9 cellular contexts compared by ENCODE assay signal in the genomic region with DNA sequence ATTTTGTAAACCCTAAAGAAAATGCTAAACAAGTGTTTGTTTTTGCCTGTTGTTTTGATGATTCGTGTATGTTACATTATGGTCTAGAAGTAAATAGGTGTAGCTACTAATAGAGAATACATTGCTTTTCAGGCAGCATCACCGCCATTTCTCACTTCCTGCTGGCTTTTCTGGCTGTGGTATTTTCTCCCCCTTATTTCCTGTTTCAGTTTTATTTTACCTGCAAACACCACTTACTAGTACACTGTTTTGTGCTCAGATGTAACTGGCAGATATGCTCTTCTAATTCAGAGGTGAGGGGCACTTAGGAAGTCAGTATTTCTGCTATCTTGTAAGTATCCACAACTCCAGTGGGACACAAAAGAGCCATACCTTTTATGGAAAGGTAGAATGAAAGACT. TPM values are rescaled to one million over a fixed set of nuclear protein-coding genes. Genes with fewer than 3 reads are reported as not detected.
A peak's percentile ranks its signal among the peaks of the same experiment; 100 is the strongest.
DNase-seq lines count a peak whose midpoint lies in the region; ATAC-seq and TF ChIP-seq lines count a peak whose summit lies in the region.
"Had no signal": no experiment of that assay in that cellular context is flagged by ENCODE, and none has a peak within 500 bp of the region (broad histone marks: within the 10 kb centered on the region; RNA-seq: fewer than 3 reads in every experiment).

No MANE protein-coding gene starts in this region.

- peak overlapping the region; percentile 94 to 95 for H3K27ac Mint-ChIP-seq in T-cell
- H3K27ac Mint-ChIP-seq in naive thymus-derived CD4-positive, alpha-beta T cell = peak overlapping the region; percentile 60 to 93 (median 83)
- no peak overlapping the region for H3K27ac Mint-ChIP-seq in Calu3 (ENCODE audit: unreplicated experiment)

- H3K27me3 ChIP-seq in naive thymus-derived CD4-positive, alpha-beta T cell (ENCODE audit: control insufficient read depth in 2 of 2, insufficient read depth in 2 of 2, low read length in 2 of 2) = no peaks in the 10 kb centered on the region

- peak overlapping the region; percentile 10 to 69 (median 52) for H3K4me3 Mint-ChIP-seq in T-cell
- H3K4me3 Mint-ChIP-seq in naive thymus-derived CD4-positive, alpha-beta T cell = peak overlapping the region; percentile 44 to 85 (median 74)
- H3K4me3 Mint-ChIP-seq in Calu3 (ENCODE audit: low read depth, unreplicated experiment) = no peak overlapping the region

- BruUV-seq in Calu3 (replicated peaks; lab: Mats Ljungman, UMichigan) = no TSS peak

- TF ChIP-seq CTCF in Calu3 (IDR thresholded peaks at IDR 0.05; ENCODE audit: unreplicated experiment) = no peak

- H3K9me3 Mint-ChIP-seq in T-cell = no peaks in the 10 kb centered on the region
- H3K9me3 Mint-ChIP-seq in naive thymus-derived CD4-positive, alpha-beta T cell = no peaks in the 10 kb centered on the region
- H3K9me3 Mint-ChIP-seq in Calu3 (ENCODE audit: low read depth, unreplicated experiment) = no peaks in the 10 kb centered on the region

- intact Hi-C loops in naive thymus-derived CD4-positive, alpha-beta T cell (cut with micrococcal nuclease) = loop anchor here (1.0 to 5.0 kb wide), 6 partner anchors 60 to 240 kb away; a partner anchor contains a TSS
- intact Hi-C loops in Calu3 (cut with micrococcal nuclease; ENCODE audit: unreplicated experiment) = no loop called here

- peaks cover 27 to 34% (median 30%) of the 10 kb centered on the region in 3 donors for H3K4me1 Mint-ChIP-seq in T-cell
- peaks cover 9 to 51% (median 29%) of the 10 kb centered on the region in 7 donors for H3K4me1 Mint-ChIP-seq in naive thymus-derived CD4-positive, alpha-beta T cell
- no peaks in the 10 kb centered on the region for H3K4me1 Mint-ChIP-seq in Calu3 (ENCODE audit: low read depth, unreplicated experiment)

- DNase-seq in T-cell (peak in 29 of 34 experiments; percentile 3 to 40 (median 17)), Calu3 (no peak), H4 (ENCODE audit: low spot score) (no peak)
- DNase-seq in naive thymus-derived CD4-positive, alpha-beta T cell = peak in 7 of 9 donors; percentile 33 to 67 (median 64)
- DNase-seq: NCI-H1048 had no signal

- H3K4me3 ChIP-seq in naive thymus-derived CD4-positive, alpha-beta T cell (ENCODE audit: low read length) = peak overlapping the region; percentile 34
- H3K4me3 ChIP-seq: SK-N-MC had no signal

- H3K36me3 ChIP-seq in naive thymus-derived CD4-positive, alpha-beta T cell (ENCODE audit: control insufficient read depth in 2 of 3, insufficient read depth in 3 of 3, low read length in 3 of 3) = peaks cover 0 to 3% (median 3%) of the 10 kb centered on the region in 3 experiments

- H3K27me3 Mint-ChIP-seq in T-cell = no peaks in the 10 kb centered on the region
- H3K27me3 Mint-ChIP-seq in naive thymus-derived CD4-positive, alpha-beta T cell = no peaks in the 10 kb centered on the region
- H3K27me3 Mint-ChIP-seq in Calu3 (ENCODE audit: unreplicated experiment) = no peaks in the 10 kb centered on the region

- peak; percentile 56 for ATAC-seq in GM18498 (IDR thresholded peaks at IDR 0.05; ENCODE audit: unreplicated experiment)
- ATAC-seq in GM21528 (IDR thresholded peaks at IDR 0.05; ENCODE audit: low FRiP score, unreplicated experiment) = peak; percentile 57
- peak; percentile 89 to 99 (median 92) for ATAC-seq in T-cell (replicated peaks in 1 of 4)
- peak; percentile 87 for ATAC-seq in naive thymus-derived CD4-positive, alpha-beta T cell
- ATAC-seq in HG03432 (IDR thresholded peaks at IDR 0.05; ENCODE audit: unreplicated experiment) = no peak

- peaks cover 16 to 17% of the 10 kb centered on the region in 2 donors for H3K4me1 ChIP-seq in naive thymus-derived CD4-positive, alpha-beta T cell (ENCODE audit: control insufficient read depth in 2 of 2, insufficient read depth in 2 of 2, low read length in 2 of 2)

- POLR2A ChIA-PET in T-cell (lab: Charles Lee) = interaction anchor here in 1 of 2 donors (0.7 to 1.0 kb wide), 2 partner anchors 124 to 168 kb away, joined by 3 to 9 read pairs; a partner anchor contains a TSS
- POLR2A ChIA-PET in naive thymus-derived CD4-positive, alpha-beta T cell (lab: Charles Lee) = interaction anchor here (0.7 to 2.4 kb wide), 3 partner anchors 117 to 124 kb away, joined by 3 to 8 read pairs (median 5); a partner anchor contains a TSS

- no peaks in the 10 kb centered on the region for H3K9me3 ChIP-seq in naive thymus-derived CD4-positive, alpha-beta T cell (ENCODE audit: control insufficient read depth in 2 of 3, low read length in 3 of 3)

- CTCF ChIA-PET in T-cell (lab: Charles Lee) = interaction anchor here (0.6 to 1.0 kb wide), 4 partner anchors 104 to 149 kb away, joined by 3 to 5 read pairs (median 3); no protein-coding TSS in a partner anchor
- CTCF ChIA-PET in naive thymus-derived CD4-positive, alpha-beta T cell (lab: Charles Lee) = interaction anchor here (0.6 to 1.0 kb wide), 4 partner anchors 9 to 391 kb away, joined by 3 to 5 read pairs (median 3); no protein-coding TSS in a partner anchor
- CTCF ChIA-PET in Calu3 (lab: Charles Lee) = no interaction called here

- H3K36me3 Mint-ChIP-seq in T-cell (peaks cover 2% of the 10 kb centered on the region), Calu3 (ENCODE audit: insufficient read depth, unreplicated experiment) (peaks cover 5% of the 10 kb centered on the region)
- peaks cover 0 to 7% (median 1%) of the 10 kb centered on the region in 5 donors for H3K36me3 Mint-ChIP-seq in naive thymus-derived CD4-positive, alpha-beta T cell

- peak overlapping the region; percentile 69 for H3K27ac ChIP-seq in naive thymus-derived CD4-positive, alpha-beta T cell (ENCODE audit: low read depth, low read length)
- H3K27ac ChIP-seq: SK-N-MC had no signal

RNA-seq across cellular contexts. Expression of a gene that starts 38.1 kb away (rescaled TPM):
- total RNA-seq in T-cell = 1 to 10 TPM in 1 of 5 donors, under 1 TPM in 4; 0.26 to 1.4 (median 0.60) TPM
- 1 to 10 TPM in 2 of 5 experiments, under 1 TPM in 2, not detected in 1; 0.32 to 1.2 (median 0.78) TPM for total RNA-seq in naive thymus-derived CD4-positive, alpha-beta T cell
- polyA plus RNA-seq in naive thymus-derived CD4-positive, alpha-beta T cell = under 1 TPM; 0.28 to 0.95 TPM
- 7.5 and 10.5 TPM in 2 replicates for total RNA-seq in Calu3 (2022)
- total RNA-seq in H4 (2014; rRNA removed; shearing (Covaris generic)) = 0.04 TPM in 1 of 2 replicates, not detected in the other

Comparison
In these comparisons a context has a peak if more than half of its experiments do, and no peak if none do; other contexts are left out.
1. DNase-seq: peak in T-cell (29 of 34) and naive thymus-derived CD4-positive, alpha-beta T cell (7 of 9); none in Calu3 (single experiment) and H4 (single experiment).